In genomic region chr15:83943849-83944404, GRCh38 we compare ENCODE assay signal across 17 cellular contexts.
DNase-seq lines count a peak whose midpoint lies in the region; ATAC-seq and TF ChIP-seq lines count a peak whose summit lies in the region.
"Had no signal": no experiment of that assay in that cellular context is flagged by ENCODE, and none has a peak within 500 bp of the region (broad histone marks: within the 10 kb centered on the region; RNA-seq: fewer than 3 reads in every experiment).

No MANE protein-coding gene starts in this region.

- no TSS peak for BruUV-seq in MCF 10A (replicated peaks; lab: Mats Ljungman, UMichigan)

- H3K36me3 Mint-ChIP-seq in MCF 10A (ENCODE audit: insufficient read depth, unreplicated experiment), result no peaks in the 10 kb centered on the region
- no peaks in the 10 kb centered on the region for H3K36me3 Mint-ChIP-seq in stimulated activated memory B cell treated with anti-CD40 and anti-IgM and Interleukin-4, amounts not matched to agents 10 μg/mL and 1 μg/mL and 100 μg/mL, for 72 hours

- H3K4me3 Mint-ChIP-seq in MCF 10A (ENCODE audit: unreplicated experiment), result no peak overlapping the region
- H3K4me3 Mint-ChIP-seq in stimulated activated memory B cell treated with anti-CD40 and anti-IgM and Interleukin-4, amounts not matched to agents 10 μg/mL and 1 μg/mL and 100 μg/mL, for 72 hours, result no peak overlapping the region

- H3K27ac Mint-ChIP-seq in MCF 10A (ENCODE audit: low read depth, unreplicated experiment), result no peak overlapping the region
- H3K27ac Mint-ChIP-seq in stimulated activated memory B cell treated with anti-CD40 and anti-IgM and Interleukin-4, amounts not matched to agents 10 μg/mL and 1 μg/mL and 100 μg/mL, for 72 hours, result no peak overlapping the region

- peaks cover 8% of the 10 kb centered on the region for H3K9me3 Mint-ChIP-seq in MCF 10A (ENCODE audit: unreplicated experiment)
- H3K9me3 Mint-ChIP-seq in stimulated activated memory B cell treated with anti-CD40 and anti-IgM and Interleukin-4, amounts not matched to agents 10 μg/mL and 1 μg/mL and 100 μg/mL, for 72 hours, result peaks cover 5% of the 10 kb centered on the region

- no peaks in the 10 kb centered on the region for H3K27me3 Mint-ChIP-seq in MCF 10A (ENCODE audit: insufficient read depth, unreplicated experiment)
- no peaks in the 10 kb centered on the region for H3K27me3 Mint-ChIP-seq in stimulated activated memory B cell treated with anti-CD40 and anti-IgM and Interleukin-4, amounts not matched to agents 10 μg/mL and 1 μg/mL and 100 μg/mL, for 72 hours

- H3K27me3 ChIP-seq in breast epithelium (no peaks in the 10 kb centered on the region), foreskin keratinocyte (no peaks in the 10 kb centered on the region), aorta (ENCODE audit: control insufficient read depth in 1 of 2, insufficient read depth in 2 of 2, low read length in 1 of 2) (no peaks in the 10 kb centered on the region)

- no peak overlapping the region for H3K4me3 ChIP-seq in breast epithelium
- H3K4me3 ChIP-seq in cardiac fibroblast (replicated peaks in 1 of 2; ENCODE audit: low read depth in 2 of 2, low read length in 2 of 2), result no peak overlapping the region
- no peak overlapping the region for H3K4me3 ChIP-seq in aorta (ENCODE audit: low read length in 2 of 2)

- TF ChIP-seq CTCF in MCF 10A (IDR thresholded peaks at IDR 0.05; ENCODE audit: unreplicated experiment) (no peak), breast epithelium (IDR thresholded peaks at IDR 0.05) (no peak), cardiac fibroblast (IDR thresholded peaks at IDR 0.05; ENCODE audit: low read depth, low read length) (no peak), foreskin keratinocyte (conservative IDR thresholded peaks at IDR 0.05) (no peak)

- H3K4me1 Mint-ChIP-seq in MCF 10A (ENCODE audit: insufficient read depth, unreplicated experiment), result peaks cover 16% of the 10 kb centered on the region
- H3K4me1 Mint-ChIP-seq in stimulated activated memory B cell treated with anti-CD40 and anti-IgM and Interleukin-4, amounts not matched to agents 10 μg/mL and 1 μg/mL and 100 μg/mL, for 72 hours, result no peaks in the 10 kb centered on the region

- no peaks in the 10 kb centered on the region for H3K36me3 ChIP-seq in breast epithelium
- H3K36me3 ChIP-seq in aorta (ENCODE audit: control insufficient read depth in 1 of 2, insufficient read depth in 2 of 2, low read length in 1 of 2), result peaks cover 2 to 12% of the 10 kb centered on the region in 2 donors

- DNase-seq in MCF 10A (ENCODE audit: unreplicated experiment) (peak; percentile 65), breast epithelium (ENCODE audit: low spot score in 2 of 2) (no peak), cardiac fibroblast (ENCODE audit: low read depth in 2 of 2) (peak; percentile 8 to 77), foreskin keratinocyte (peak; percentile 47 to 82), aorta (no peak)
- DNase-seq in activated T-cell treated with anti-CD3 and anti-CD28 coated beads, Interleukin-2, amount 50 U/mL, for 48 hours, result no peak
- DNase-seq: DMS153, EL, H7, Karpas-422, NCI-H1417, NCI-H2029, NCI-H510A treated with DMSO at 0.1 percent for 48 hours had no signal

- ATAC-seq in foreskin keratinocyte (peak; percentile 84), aorta (ENCODE audit: low FRiP score) (no peak), SK-N-SH treated with all-trans-retinoic acid at 6 μM for 48 hours (no peak)
- no peak for ATAC-seq in stimulated activated memory B cell treated with anti-CD40 and anti-IgM and Interleukin-4, amounts not matched to agents 10 μg/mL and 1 μg/mL and 100 μg/mL, for 72 hours

- no peaks in the 10 kb centered on the region for H3K4me1 ChIP-seq in breast epithelium
- H3K4me1 ChIP-seq in foreskin keratinocyte, result peaks cover 6% of the 10 kb centered on the region
- H3K4me1 ChIP-seq in aorta (ENCODE audit: control insufficient read depth in 1 of 2, insufficient read depth in 2 of 2, low read length in 2 of 2), result no peaks in the 10 kb centered on the region

- POLR2A ChIA-PET in MCF 10A (lab: Yijun Ruan, JAX), result interaction anchor here (0.6 to 1.1 kb wide), 2 partner anchors 13 to 44 kb away, joined by 4 to 5 read pairs; no protein-coding TSS in a partner anchor

- WGBS in aorta, 2 donors, result 71 to 84% methylated on average over 4 of the region's 4 CpGs

- H3K27ac ChIP-seq in breast epithelium, result no peak overlapping the region
- peak overlapping the region; percentile 12 for H3K27ac ChIP-seq in foreskin keratinocyte
- no peak overlapping the region for H3K27ac ChIP-seq in aorta (ENCODE audit: low read depth in 1 of 2, low read length in 2 of 2)
- H3K27ac ChIP-seq: 22Rv1, C4-2B had no signal

- intact Hi-C loops in MCF 10A (cut with micrococcal nuclease) (loop anchor here (5.0 kb wide), 1 partner anchor 97 kb away; no protein-coding TSS in a partner anchor), breast epithelium (cut with DNase I; ENCODE audit: low total_unique reads) (loop anchor here (1.0 kb wide), 1 partner anchor 21 kb away; no protein-coding TSS in a partner anchor), aorta (cut with DNase I) (no loop called here)

- H3K9me3 ChIP-seq in breast epithelium, result no peaks in the 10 kb centered on the region
- H3K9me3 ChIP-seq in aorta (ENCODE audit: control insufficient read depth, low read length), result no peaks in the 10 kb centered on the region

- CTCF ChIA-PET in MCF 10A (lab: Yijun Ruan, JAX), result no interaction called here

- TF ChIP-seq POLR2A in breast epithelium (IDR thresholded peaks at IDR 0.05), result no peak

TF ChIP-seq in SK-N-SH treated with all-trans-retinoic acid at 6 μM for 48 hours, 23 proteins besides CTCF, POLR2A, EP300 and RAD21 (continues in another document):
- TF ChIP-seq ZC3H10 (CRISPR knock-in tag; IDR thresholded peaks at IDR 0.05) (no peak), SNAI2 (CRISPR knock-in tag; IDR thresholded peaks at IDR 0.05) (no peak), CSDC2 (CRISPR knock-in tag; IDR thresholded peaks at IDR 0.05) (no peak), TSHZ2 (CRISPR knock-in tag; IDR thresholded peaks at IDR 0.05) (no peak), PPARA (CRISPR knock-in tag; IDR thresholded peaks at IDR 0.05; ENCODE audit: borderline replicate concordance) (no peak), ZFP3 (CRISPR knock-in tag; IDR thresholded peaks at IDR 0.05) (no peak), POU6F1 (CRISPR knock-in tag; IDR thresholded peaks at IDR 0.05; ENCODE audit: borderline replicate concordance, low read depth) (no peak), CREB5 (CRISPR knock-in tag; IDR thresholded peaks at IDR 0.05; ENCODE audit: low read depth) (no peak)

Comparison
In these comparisons a context has a peak if more than half of its experiments do, and no peak if none do; other contexts are left out.
1. DNase-seq: peak in MCF 10A (single experiment), cardiac fibroblast (2 of 2) and foreskin keratinocyte (2 of 2); none in breast epithelium (0 of 2), activated T-cell treated with anti-CD3 and anti-CD28 coated beads, Interleukin-2, amount 50 U/mL, for 48 hours (0 of 2) and aorta (0 of 2).
2. intact Hi-C loops: an anchor here in MCF 10A (5.0 kb wide) and breast epithelium (1.0 kb wide); none called in aorta.